In genomic region chr7:73669316-73669715, GRCh38 we compare ENCODE assay signal across 14 cellular contexts. TPM values are rescaled to one million over a fixed set of nuclear protein-coding genes. Genes with fewer than 3 reads are reported as not detected.
DNase-seq lines count a peak whose midpoint lies in the region; ATAC-seq and TF ChIP-seq lines count a peak whose summit lies in the region.
"Had no signal": no experiment of that assay in that cellular context is flagged by ENCODE, and none has a peak within 500 bp of the region (broad histone marks: within the 10 kb centered on the region; RNA-seq: fewer than 3 reads in every experiment).

No MANE protein-coding gene starts in this region.

- CTCF ChIA-PET in AG04450 (lab: Charles Lee), result no interaction called here

- peaks cover 11% of the 10 kb centered on the region for H3K4me1 Mint-ChIP-seq in nephron

- peak overlapping the region in 2 of 3 experiments; percentile 91 to 97 for H3K27ac Mint-ChIP-seq in nephron

- H3K9ac ChIP-seq in SK-N-MC (ENCODE audit: insufficient read length), result no peak overlapping the region
- H3K9ac ChIP-seq: KMS-11 had no signal

- peak overlapping the region; percentile 73 for H3K4me3 ChIP-seq in AG04450 (ENCODE audit: low read depth, low read length)
- H3K4me3 ChIP-seq in SK-N-MC, result peak overlapping the region; percentile 86; the same call in 1 of the 2 replicates

- H3K27ac ChIP-seq in AG04450 (ENCODE audit: low read depth, low read length) (no peak overlapping the region), SK-N-MC (no peak overlapping the region)
- H3K27ac ChIP-seq: KMS-11 had no signal

- peaks cover 5% of the 10 kb centered on the region for H3K27me3 ChIP-seq in AG04450 (ENCODE audit: control insufficient read depth, insufficient read depth, low read length)
- H3K27me3 ChIP-seq: testis had no signal

- DNase-seq in AG04450 (ENCODE audit: low read depth, low spot score) (no peak), SK-N-MC (ENCODE audit: low read depth, low spot score) (no peak), HPDE6-E6E7 (ENCODE audit: extremely low spot score) (no peak)
- DNase-seq: effector CD4-positive, alpha-beta T cell; GOT3; NCI-H1417 treated with DMSO at 0.1 percent for 48 hours; NCI-H2227 treated with DMSO at 0.1 percent for 48 hours; posterior cingulate gyrus; testis; WERI-Rb-1 had no signal

- TF ChIP-seq CTCF in AG04450 (IDR thresholded peaks at IDR 0.05; ENCODE audit: low read depth, low read length), result no peak
- TF ChIP-seq CTCF in nephron (IDR thresholded peaks at IDR 0.05; ENCODE audit: unreplicated experiment in 3 of 3), result no peak

- ATAC-seq in HG03095 (IDR thresholded peaks at IDR 0.05; ENCODE audit: unreplicated experiment) (no peak), HG03159 (IDR thresholded peaks at IDR 0.05; ENCODE audit: unreplicated experiment) (no peak)

- no peaks in the 10 kb centered on the region for H3K9me3 Mint-ChIP-seq in nephron

- peaks cover 4% of the 10 kb centered on the region for H3K27me3 Mint-ChIP-seq in nephron (ENCODE audit: low read depth)

- no peaks in the 10 kb centered on the region; the same call in 1 of the 2 replicates for H3K36me3 ChIP-seq in SK-N-MC (ENCODE audit: insufficient read depth, low read length)
- H3K36me3 ChIP-seq: WERI-Rb-1 had no signal

- H3K9me3 ChIP-seq in AG04450 (ENCODE audit: control insufficient read depth, insufficient read depth, low read length), result no peaks in the 10 kb centered on the region
- H3K9me3 ChIP-seq in SK-N-MC (ENCODE audit: low read depth, low read length), result no peaks in the 10 kb centered on the region
- H3K9me3 ChIP-seq: testis had no signal

- H3K36me3 Mint-ChIP-seq in nephron (ENCODE audit: low read depth), result peaks cover 7% of the 10 kb centered on the region

- H3K4me3 Mint-ChIP-seq in nephron, result peak overlapping the region; percentile 94 to 95 (median 94)

- POLR2A ChIA-PET in AG04450 (lab: Yijun Ruan, JAX), result interaction anchor here (0.7 kb wide), 1 partner anchor 63 kb away, joined by 3 read pairs; no protein-coding TSS in a partner anchor

RNA-seq across cellular contexts. Expression of gene VPS37D, which starts 1.7 kb away (rescaled TPM):
- polyA plus RNA-seq in AG04450 (2011; rRNA removed), result 1.8 and 3.7 TPM in 2 replicates
- 1.6 and 3.1 TPM in 2 replicates for polyA minus RNA-seq in AG04450 (2011; rRNA and poly(A)+ RNA removed)

RNA-seq across cellular contexts. Expression of gene DNAJC30, which starts 13.9 kb away (rescaled TPM):
- polyA plus RNA-seq in AG04450 (2011; rRNA removed), result 5.9 and 6.4 TPM in 2 replicates
- polyA minus RNA-seq in AG04450 (2011; rRNA and poly(A)+ RNA removed), result 3.3 and 4.5 TPM in 2 replicates

RNA-seq across cellular contexts. Expression of gene BUD23, which starts 14.1 kb away (rescaled TPM):
- 48.6 and 49.5 TPM in 2 replicates for polyA plus RNA-seq in AG04450 (2011; rRNA removed)
- polyA minus RNA-seq in AG04450 (2011; rRNA and poly(A)+ RNA removed), result 23.2 and 26.1 TPM in 2 replicates

RNA-seq across cellular contexts. Expression of gene MLXIPL, which starts 45.0 kb away (rescaled TPM):
- polyA plus RNA-seq in AG04450 (2011; rRNA removed), result not detected in 2 replicates
- polyA minus RNA-seq in AG04450 (2011; rRNA and poly(A)+ RNA removed), result not detected in 2 replicates

RNA-seq across cellular contexts. Expression of gene STX1A, which starts 50.2 kb away (rescaled TPM):
- polyA plus RNA-seq in AG04450 (2011; rRNA removed), result 12.9 and 13.7 TPM in 2 replicates
- polyA minus RNA-seq in AG04450 (2011; rRNA and poly(A)+ RNA removed), result 11.3 and 14.6 TPM in 2 replicates
